ENCODE assay signal across 11 cellular contexts in genomic region chr1:203282720-203283542, GRCh38. TPM values are rescaled to one million over a fixed set of nuclear protein-coding genes. Genes with fewer than 3 reads are reported as not detected.
DNase-seq lines count a peak whose midpoint lies in the region; ATAC-seq, FAIRE-seq and TF ChIP-seq lines count a peak whose summit lies in the region.
"Had no signal": no experiment of that assay in that cellular context is flagged by ENCODE, and none has a peak within 500 bp of the region (broad histone marks: within the 10 kb centered on the region; RNA-seq: fewer than 3 reads in every experiment).

No MANE protein-coding gene starts in this region.

- peaks cover 31 to 38% of the 10 kb centered on the region in 2 donors for H3K4me1 ChIP-seq in muscle layer of duodenum (ENCODE audit: control insufficient read depth in 1 of 2, insufficient read depth in 2 of 2, low read length in 2 of 2)

- H3K36me3 ChIP-seq in muscle layer of duodenum (ENCODE audit: control insufficient read depth in 1 of 2, insufficient read depth in 2 of 2, low read length in 2 of 2), result no peaks in the 10 kb centered on the region

- no peaks in the 10 kb centered on the region for H3K36me3 Mint-ChIP-seq in stimulated activated naive CD8-positive, alpha-beta T cell treated with anti-CD3 and anti-CD28 coated beads, Interleukin-15, Interleukin-2, amounts not matched to agents 100 ng/mL and 50 ng/mL, for 24 hours (ENCODE audit: low read depth)

- no peaks in the 10 kb centered on the region for H3K27me3 ChIP-seq in muscle layer of duodenum (ENCODE audit: low read depth, low read length)

- H3K4me3 ChIP-seq in muscle layer of duodenum (ENCODE audit: low read depth in 1 of 2, low read length in 2 of 2), result no peak overlapping the region

- H3K27ac ChIP-seq in muscle layer of duodenum (ENCODE audit: low read length), result peak overlapping the region; percentile 62

- H3K27me3 Mint-ChIP-seq in stimulated activated naive CD8-positive, alpha-beta T cell treated with anti-CD3 and anti-CD28 coated beads, Interleukin-15, Interleukin-2, amounts not matched to agents 100 ng/mL and 50 ng/mL, for 24 hours, result no peaks in the 10 kb centered on the region

- TF ChIP-seq POLR2A in Raji (IDR thresholded peaks at IDR 0.05; ENCODE audit: insufficient read depth, low read depth, low read length) (peak; percentile 36; the same call in 1 of the 2 replicates), GM12892 (IDR thresholded peaks at IDR 0.05; ENCODE audit: low read depth, low read length) (no peak)

- H3K9me3 ChIP-seq in muscle layer of duodenum (ENCODE audit: control insufficient read depth in 1 of 2, low read length in 2 of 2), result no peaks in the 10 kb centered on the region

- ATAC-seq in stimulated activated naive CD8-positive, alpha-beta T cell treated with anti-CD3 and anti-CD28 coated beads, Interleukin-15, Interleukin-2, amounts not matched to agents 100 U/mL and 50 U/mL, for 24 hours, result no peak
- ATAC-seq in HG02852 (IDR thresholded peaks at IDR 0.05; ENCODE audit: unreplicated experiment), result no peak

- H3K4me1 Mint-ChIP-seq in stimulated activated naive CD8-positive, alpha-beta T cell treated with anti-CD3 and anti-CD28 coated beads, Interleukin-15, Interleukin-2, amounts not matched to agents 100 ng/mL and 50 ng/mL, for 24 hours (ENCODE audit: low read depth), result peaks cover 57% of the 10 kb centered on the region

- no peak for FAIRE-seq in GM12892 (lab: Jason Lieb, UNC)

- no peaks in the 10 kb centered on the region for H3K9me3 Mint-ChIP-seq in stimulated activated naive CD8-positive, alpha-beta T cell treated with anti-CD3 and anti-CD28 coated beads, Interleukin-15, Interleukin-2, amounts not matched to agents 100 ng/mL and 50 ng/mL, for 24 hours

- peak overlapping the region; percentile 55 for H3K27ac Mint-ChIP-seq in stimulated activated naive CD8-positive, alpha-beta T cell treated with anti-CD3 and anti-CD28 coated beads, Interleukin-15, Interleukin-2, amounts not matched to agents 100 ng/mL and 50 ng/mL, for 24 hours

- H3K4me3 Mint-ChIP-seq in stimulated activated naive CD8-positive, alpha-beta T cell treated with anti-CD3 and anti-CD28 coated beads, Interleukin-15, Interleukin-2, amounts not matched to agents 100 ng/mL and 50 ng/mL, for 24 hours, result no peak overlapping the region

- DNase-seq in stimulated activated naive CD8-positive, alpha-beta T cell treated with anti-CD3 and anti-CD28 coated beads, Interleukin-15, Interleukin-2, amounts not matched to agents 100 U/mL and 50 U/mL, for 24 hours, result no peak
- DNase-seq in NCI-H446 treated with DMSO at 0.1 percent for 48 hours (lab: John Stamatoyannopoulos, UW), result no peak
- DNase-seq in COLO668 (lab: John Stamatoyannopoulos, UW; ENCODE audit: unreplicated experiment), result no peak
- no peak for DNase-seq in GM12892 (ENCODE audit: insufficient read length)
- DNase-seq: activated CD4-positive, alpha-beta T cell treated with anti-CD3 and anti-CD28 coated beads, Interleukin-2, amount 50 U/mL, for 48 hours; NCI-H345; stimulated activated CD4-positive, alpha-beta T cell treated with anti-CD3 and anti-CD28 coated beads, Interleukin-15, amount 100 ng/mL, for 24 hours had no signal

RNA-seq across cellular contexts. Expression of gene BTG2, which starts 22.4 kb away (rescaled TPM):
- 58.2 TPM for polyA plus RNA-seq in GM12892 (2012; ENCODE audit: missing spikeins)

RNA-seq across cellular contexts. Expression of gene CHIT1, which starts 53.5 kb away (rescaled TPM):
- polyA plus RNA-seq in GM12892 (2012; ENCODE audit: missing spikeins), result 1.7 TPM
